23 cellular contexts compared by ENCODE assay signal in the genomic region with DNA sequence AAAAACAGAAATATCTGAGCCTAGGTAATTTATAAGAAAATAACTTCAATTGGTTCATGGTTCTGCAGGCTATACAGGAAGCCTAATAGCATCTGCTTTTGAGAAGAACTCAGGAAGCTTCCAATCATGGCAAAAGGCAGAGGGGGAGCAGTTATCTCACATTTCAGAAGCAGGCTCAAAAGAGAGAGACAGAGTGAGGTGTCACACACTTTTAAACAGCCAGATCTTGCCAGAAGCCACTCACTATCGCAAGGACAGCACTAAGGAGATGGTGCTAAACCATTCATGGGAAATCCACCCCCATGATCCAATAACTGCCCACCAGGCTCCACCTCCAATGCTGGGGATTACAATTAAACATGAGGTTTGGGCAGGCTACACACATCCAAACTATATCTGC. TPM values are rescaled to one million over a fixed set of nuclear protein-coding genes. Genes with fewer than 3 reads are reported as not detected.
DNase-seq lines count a peak whose midpoint lies in the region; ATAC-seq, FAIRE-seq and TF ChIP-seq lines count a peak whose summit lies in the region.
"Had no signal": no experiment of that assay in that cellular context is flagged by ENCODE, and none has a peak within 500 bp of the region (broad histone marks: within the 10 kb centered on the region; RNA-seq: fewer than 3 reads in every experiment).

No MANE protein-coding gene starts in this region.

- H3K9ac ChIP-seq in H1 (replicated peaks in 1 of 4; ENCODE audit: extremely low read depth in 1 of 4, low read depth in 3 of 4, low read length in 3 of 4) = no peak overlapping the region
- H3K9ac ChIP-seq: BLaER1 had no signal

- H2AK5ac ChIP-seq in H1 (ENCODE audit: low read depth, low read length) = no peak overlapping the region

- H3K36me3 ChIP-seq in H1 (ENCODE audit: control insufficient read depth in 2 of 4, insufficient read depth in 4 of 4, low read length in 3 of 4) = no peaks in the 10 kb centered on the region
- peaks cover 76% of the 10 kb centered on the region for H3K36me3 ChIP-seq in neutrophil
- no peaks in the 10 kb centered on the region for H3K36me3 ChIP-seq in aorta (ENCODE audit: control insufficient read depth in 1 of 2, insufficient read depth in 2 of 2, low read length in 1 of 2)
- no peaks in the 10 kb centered on the region for H3K36me3 ChIP-seq in gastrocnemius medialis
- H3K36me3 ChIP-seq: BE2C, BLaER1 had no signal

- H2BK20ac ChIP-seq in H1 (ENCODE audit: low read length) = no peak overlapping the region

- H4K20me1 ChIP-seq in H1 (replicated peaks in 1 of 2; ENCODE audit: control insufficient read depth in 1 of 2, insufficient read depth in 2 of 2, low read length in 2 of 2) = no peaks in the 10 kb centered on the region
- H4K20me1 ChIP-seq: BLaER1 had no signal

- no peak overlapping the region for H2BK15ac ChIP-seq in H1 (ENCODE audit: low read length)

- no peaks in the 10 kb centered on the region for H3K79me2 ChIP-seq in H1 (ENCODE audit: control insufficient read depth in 1 of 2, insufficient read depth in 2 of 2, low read length in 2 of 2)

- intact Hi-C loops in aorta (cut with DNase I) = no loop called here
- intact Hi-C loops in cardiac septum (cut with DNase I) = no loop called here
- intact Hi-C loops in gastrocnemius medialis (cut with DNase I; ENCODE audit: low total_unique reads) = no loop called here

- H2AFZ ChIP-seq in H1 (ENCODE audit: low read length) = 0 out of 2 replicates have a peak overlapping the region, but pooled peaks have one; percentile 79

- TF ChIP-seq RAD21 in H1 (IDR thresholded peaks at IDR 0.05 in 1 of 2, conservative IDR thresholded peaks at IDR 0.05 in 1 of 2; ENCODE audit: low read depth in 2 of 2, low read length in 2 of 2) = no peak

- H3K27ac ChIP-seq in H1 (ENCODE audit: low read depth, low read length) (no peak overlapping the region), neutrophil (peak overlapping the region; percentile 51), aorta (ENCODE audit: low read depth in 1 of 2, low read length in 2 of 2) (no peak overlapping the region), gastrocnemius medialis (no peak overlapping the region)
- H3K27ac ChIP-seq: 22Rv1, BLaER1 had no signal

- no peak overlapping the region for H2BK12ac ChIP-seq in H1 (ENCODE audit: low read depth, low read length)

- in situ Hi-C loops in gastrocnemius medialis (cut with MboI; ENCODE audit: low sequenced_read_pairs in 4 of 4) = no loop called here

- no peaks in the 10 kb centered on the region for H3K9me3 ChIP-seq in H1 (ENCODE audit: insufficient read depth in 2 of 2, low read depth in 1 of 2, low read length in 1 of 2)
- no peaks in the 10 kb centered on the region for H3K9me3 ChIP-seq in neutrophil
- H3K9me3 ChIP-seq in aorta (ENCODE audit: control insufficient read depth, low read length) = no peaks in the 10 kb centered on the region
- H3K9me3 ChIP-seq in gastrocnemius medialis = no peaks in the 10 kb centered on the region
- H3K9me3 ChIP-seq: BE2C, BLaER1, Caco-2 had no signal

- H4K5ac ChIP-seq in H1 (ENCODE audit: insufficient read length, low read depth, low read length) = no peak overlapping the region

- H4K8ac ChIP-seq in H1 (ENCODE audit: extremely low read depth, insufficient read depth, low read length) = no peak overlapping the region

- no peak for TF ChIP-seq EP300 in H1 (IDR thresholded peaks at IDR 0.05; ENCODE audit: borderline replicate concordance in 1 of 2, low read depth in 2 of 2, low read length in 2 of 2)

- CTCF ChIA-PET in H1 (lab: Charles Lee; ENCODE audit: partially characterized antibody) = no interaction called here

- POLR2A ChIA-PET in H1 (lab: Charles Lee; ENCODE audit: partially characterized antibody) = no interaction called here

- no peaks in the 10 kb centered on the region for H3K27me3 ChIP-seq in H1 (replicated peaks in 1 of 4; ENCODE audit: control insufficient read depth in 3 of 4, extremely low read depth in 1 of 4, insufficient read depth in 3 of 4, low read length in 3 of 4)
- H3K27me3 ChIP-seq in neutrophil = no peaks in the 10 kb centered on the region
- peaks cover 0 to 3% of the 10 kb centered on the region in 2 donors for H3K27me3 ChIP-seq in aorta (ENCODE audit: control insufficient read depth in 1 of 2, insufficient read depth in 2 of 2, low read length in 1 of 2)
- H3K27me3 ChIP-seq in gastrocnemius medialis = no peaks in the 10 kb centered on the region
- H3K27me3 ChIP-seq: BE2C, BLaER1 had no signal

- no peak overlapping the region for H2BK120ac ChIP-seq in H1 (replicated peaks; ENCODE audit: low read depth, low read length)

- no peaks in the 10 kb centered on the region for H3K79me1 ChIP-seq in H1 (ENCODE audit: low read depth, low read length)

- TF ChIP-seq POLR2A in H1 (IDR thresholded peaks at IDR 0.05; ENCODE audit: control extremely low read depth in 1 of 2, low read depth in 2 of 2, low read length in 2 of 2) (no peak), gastrocnemius medialis (IDR thresholded peaks at IDR 0.05) (no peak)

- H3K4me1 ChIP-seq in H1 (replicated peaks in 1 of 4; ENCODE audit: control insufficient read depth in 3 of 4, insufficient read depth in 4 of 4, low read length in 3 of 4) (no peaks in the 10 kb centered on the region), neutrophil (ENCODE audit: control insufficient read depth in 1 of 2, insufficient read depth in 1 of 2, low read depth in 1 of 2, low read length in 1 of 2) (peaks cover 0 to 6% of the 10 kb centered on the region in 2 experiments), aorta (ENCODE audit: control insufficient read depth in 1 of 2, insufficient read depth in 2 of 2, low read length in 2 of 2) (no peaks in the 10 kb centered on the region), gastrocnemius medialis (no peaks in the 10 kb centered on the region)
- H3K4me1 ChIP-seq: BE2C, BLaER1, Caco-2 had no signal

- ATAC-seq in aorta (ENCODE audit: low FRiP score) (peak; percentile 33), gastrocnemius medialis (no peak)

- no peak overlapping the region for H3K14ac ChIP-seq in H1 (ENCODE audit: insufficient read length)

- no peaks in the 10 kb centered on the region for H3K23me2 ChIP-seq in H1 (ENCODE audit: low read depth, low read length)

- no peak overlapping the region for H3K4me2 ChIP-seq in H1 (ENCODE audit: insufficient read depth in 1 of 2, low read depth in 2 of 2, low read length in 2 of 2)
- H3K4me2 ChIP-seq: BLaER1 had no signal

- TF ChIP-seq CTCF in H1 (IDR thresholded peaks at IDR 0.05; ENCODE audit: control extremely low read depth in 1 of 3, insufficient read depth in 1 of 3, low read depth in 1 of 3, low read length in 3 of 3) (no peak), neutrophil (IDR thresholded peaks at IDR 0.05) (no peak), gastrocnemius medialis (IDR thresholded peaks at IDR 0.05 in 4 of 5, conservative IDR thresholded peaks at IDR 0.05 in 1 of 5) (no peak)

- no peak for FAIRE-seq in H1 (lab: Jason Lieb, UNC)
- FAIRE-seq: A204.1, G401.6, GM12891, GM19239 had no signal

- no peak overlapping the region for H3K18ac ChIP-seq in H1 (ENCODE audit: extremely low read depth, low read length)

- 100% methylated on average over 1 of the region's 1 CpG; no CpG with 5 or more reads in 1 of the 2 experiments for WGBS in H1 (ENCODE audit: extremely low coverage in 1 of 2, insufficient coverage in 1 of 2, insufficient read length in 1 of 2, insufficient replicate concordance in 2 of 2, low coverage in 1 of 2, low lambda C conversion rate in 2 of 2, missing lambda C conversion rate in 1 of 2), 2 experiments
- 96 to 100% methylated on average over 1 of the region's 1 CpG for WGBS in aorta, 2 donors

- H3K4ac ChIP-seq in H1 (replicated peaks; ENCODE audit: insufficient read length, low read depth, low read length) = no peak overlapping the region

- no peak overlapping the region for H3K23ac ChIP-seq in H1 (ENCODE audit: insufficient read length)

- no peak overlapping the region for H4K91ac ChIP-seq in H1 (replicated peaks; ENCODE audit: insufficient read length, low read length)

- H2BK5ac ChIP-seq in H1 (ENCODE audit: low read depth, low read length) = no peak overlapping the region

- H3K56ac ChIP-seq in H1 (replicated peaks; ENCODE audit: insufficient read length, low read depth, low read length) = no peak overlapping the region

- DNase-seq in NCI-H82 (lab: John Stamatoyannopoulos, UW) (peak; percentile 32), NCI-H82 treated with DMSO at 0.1 percent for 48 hours (lab: John Stamatoyannopoulos, UW; ENCODE audit: unreplicated experiment) (no peak), H1 (ENCODE audit: low read depth in 1 of 2, low spot score in 2 of 2) (no peak), aorta (no peak), T1000 (lab: John Stamatoyannopoulos, UW) (no peak), cardiac septum (ENCODE audit: low spot score) (no peak), gastrocnemius medialis (no peak)
- DNase-seq: ACHN; BE2C; C1 segment of cervical spinal cord; Caco-2; Calu3; CD4-positive, alpha-beta memory T cell; CD4-positive, CD25-positive, alpha-beta regulatory T cell; DMS79 treated with DMSO at 0.1 percent for 48 hours; GF-D8 had no signal

- H3K4me3 ChIP-seq in H1 (ENCODE audit: extremely low read depth in 1 of 4, insufficient read depth in 2 of 4, low read depth in 3 of 4, low read length in 4 of 4) (no peak overlapping the region), neutrophil (ENCODE audit: low read depth in 1 of 2, low read length in 1 of 2) (no peak overlapping the region), aorta (ENCODE audit: low read length in 2 of 2) (no peak overlapping the region), gastrocnemius medialis (no peak overlapping the region)
- H3K4me3 ChIP-seq: BLaER1 had no signal

TF ChIP-seq in H1, 55 proteins besides CTCF, POLR2A, EP300 and RAD21 (continues in another document):
- TF ChIP-seq CEBPB (IDR thresholded peaks at IDR 0.05; ENCODE audit: low read depth, low read length) (no peak), TAF7 (optimal IDR thresholded peaks at IDR 0.05; ENCODE audit: borderline replicate concordance, low read depth, low read length) (no peak), KDM4A (IDR thresholded peaks at IDR 0.05; ENCODE audit: low read depth, low read length, severe bottlenecking) (no peak), CTBP2 (IDR thresholded peaks at IDR 0.05; ENCODE audit: borderline replicate concordance, insufficient read depth, insufficient read length, low read length) (no peak), POLR2AphosphoS5 (IDR thresholded peaks at IDR 0.05; ENCODE audit: low read depth, low read length) (no peak)

RNA-seq across cellular contexts. Expression of gene RGS18, which starts 25.5 kb away (rescaled TPM):
- total RNA-seq in H1 (2021; fragmentation: NEBNext Ultra II Directional; extraction: Animal tissue kit (Norgen Biotek cat#: 25700)) = not detected in 2 replicates
- polyA plus RNA-seq in H1 (2011; rRNA removed) (not detected in 2 replicates), aorta (1 to 10 TPM; 1.2 to 3.1 TPM)
- polyA plus RNA-seq in H1 (2011; cell fraction: cytosol; rRNA removed) = not detected
- not detected for polyA plus RNA-seq in H1 (2011; cell fraction: nucleus; rRNA removed)
- polyA plus RNA-seq in H1 (2012, experiment 1 of 2) = not detected in 4 replicates
- not detected for polyA plus RNA-seq in H1 (2012, experiment 2 of 2)
- polyA plus RNA-seq in H1 (2013, experiment 1 of 2) = not detected
- not detected for polyA plus RNA-seq in H1 (2013, experiment 2 of 2)
- not detected in 2 replicates for polyA minus RNA-seq in H1 (2011; rRNA and poly(A)+ RNA removed)
- polyA minus RNA-seq in H1 (2011; cell fraction: cytosol; rRNA and poly(A)+ RNA removed) = not detected
- not detected for polyA minus RNA-seq in H1 (2011; cell fraction: nucleus; rRNA and poly(A)+ RNA removed)
- total RNA-seq in aorta (1 to 10 TPM; 5.4 to 7.1 TPM), cardiac septum (1.1 TPM), gastrocnemius medialis (1 to 10 TPM in 1 of 4 donors, under 1 TPM in 1, not detected in 2; 0.78 to 1.0 TPM)
- total RNA-seq: Caco-2, Calu3 had no signal
